ENCODE assay signal across 8 cellular contexts in genomic region chr22:30325065-30325720, GRCh38. TPM values are rescaled to one million over a fixed set of nuclear protein-coding genes. Genes with fewer than 3 reads are reported as not detected.
DNase-seq lines count a peak whose midpoint lies in the region; ATAC-seq and TF ChIP-seq lines count a peak whose summit lies in the region.

No MANE protein-coding gene starts in this region.

- H3K36me3 ChIP-seq in A673 (ENCODE audit: insufficient read depth, low read length, poor library complexity, severe bottlenecking) (no peaks in the 10 kb centered on the region), stomach (peaks cover 9 to 20% (median 11%) of the 10 kb centered on the region in 4 donors)

- WGBS in stomach, 5 donors: 38 to 47% (median 39%) methylated on average over 5 of the region's 5 CpGs

- no peaks in the 10 kb centered on the region for H3K9me3 ChIP-seq in A673 (ENCODE audit: low read depth, low read length, poor library complexity, severe bottlenecking)
- no peaks in the 10 kb centered on the region for H3K9me3 ChIP-seq in stomach

- peak overlapping the region; percentile 86 for H3K27ac Mint-ChIP-seq in HFFc6

- no peaks in the 10 kb centered on the region; the same call in 1 of the 2 replicates for H3K27me3 Mint-ChIP-seq in HFFc6 (ENCODE audit: insufficient read depth)

- peaks cover 23% of the 10 kb centered on the region for H3K4me1 ChIP-seq in A673 (ENCODE audit: insufficient read depth, low read length, poor library complexity, severe bottlenecking)
- peaks cover 51 to 79% (median 66%) of the 10 kb centered on the region in 4 donors for H3K4me1 ChIP-seq in stomach

- POLR2A ChIA-PET in A673 (lab: Charles Lee; ENCODE audit: low non-redundant PET): no interaction called here

- H3K36me3 Mint-ChIP-seq in HFFc6 (ENCODE audit: low read depth): peaks cover 10% of the 10 kb centered on the region

- H3K4me3 Mint-ChIP-seq in HFFc6: peak overlapping the region; percentile 87

- no peak for ATAC-seq in HG02759 (IDR thresholded peaks at IDR 0.05; ENCODE audit: unreplicated experiment)
- ATAC-seq in GM21381 (IDR thresholded peaks at IDR 0.05; ENCODE audit: unreplicated experiment): no peak

- peaks cover 41% of the 10 kb centered on the region for H3K4me1 Mint-ChIP-seq in HFFc6 (ENCODE audit: low read depth)

- H3K9me3 Mint-ChIP-seq in HFFc6: no peaks in the 10 kb centered on the region

- H3K27ac ChIP-seq in A673 (ENCODE audit: low read depth, low read length, poor library complexity, severe bottlenecking): peak overlapping the region; percentile 35
- H3K27ac ChIP-seq in stomach: peak overlapping the region; percentile 26 to 94 (median 91)

- peak overlapping the region; percentile 80 for H3K4me3 ChIP-seq in A673 (ENCODE audit: low read depth, low read length, poor library complexity, severe bottlenecking)
- H3K4me3 ChIP-seq in stomach: peak overlapping the region; percentile 96 to 98 (median 96)

- no peaks in the 10 kb centered on the region for H3K27me3 ChIP-seq in A673 (replicated peaks; ENCODE audit: insufficient read depth, low read depth, low read length, poor library complexity)
- no peaks in the 10 kb centered on the region for H3K27me3 ChIP-seq in stomach

- TF ChIP-seq POLR2A in stomach (IDR thresholded peaks at IDR 0.05): no peak

- peak; percentile 73 for DNase-seq in A673 (ENCODE audit: low spot score)
- DNase-seq in HFFc6: peak; percentile 81
- DNase-seq in amniotic stem cell (lab: John Stamatoyannopoulos, UW): peak; percentile 68
- peak; percentile 92 for DNase-seq in iris pigment epithelial cell (ENCODE audit: low read depth)
- DNase-seq in stomach: peak; percentile 48
- no peak for DNase-seq in DMS114 treated with DMSO at 0.1 percent for 48 hours (lab: John Stamatoyannopoulos, UW; ENCODE audit: unreplicated experiment)

- CTCF ChIA-PET in A673 (lab: Charles Lee): no interaction called here

- no TSS peak for BruUV-seq in A673 (replicated peaks; lab: Mats Ljungman, UMichigan)

- TF ChIP-seq CTCF in A673 (conservative IDR thresholded peaks at IDR 0.05; ENCODE audit: low read depth, low read length): no peak
- no peak for TF ChIP-seq CTCF in HFFc6 (IDR thresholded peaks at IDR 0.05)
- no peak for TF ChIP-seq CTCF in stomach (IDR thresholded peaks at IDR 0.05)

- intact Hi-C loops in A673 (cut with micrococcal nuclease; ENCODE audit: unreplicated experiment) (no loop called here), stomach (cut with DNase I; ENCODE audit: low total_unique reads) (no loop called here)

- TF ChIP-seq EP300 in stomach (IDR thresholded peaks at IDR 0.05): no peak

RNA-seq across cellular contexts. Expression of gene TBC1D10A, which starts 1.5 kb away (rescaled TPM):
- 8.4 and 10.6 TPM in 2 replicates for total RNA-seq in A673 (2021)
- 10 to 100 TPM; 15.6 to 20.6 (median 16.7) TPM for total RNA-seq in HFFc6 (2021; fragmentation: NEBNext Ultra II Directional; extraction: Animal tissue kit (Norgen Biotek cat#: 25700))
- 10 to 100 TPM in 3 of 5 donors, 1 to 10 TPM in 2; 2.2 to 23.2 (median 16.3) TPM for total RNA-seq in stomach
- 10 to 100 TPM; 14.2 to 24.5 (median 20.3) TPM for polyA plus RNA-seq in stomach

RNA-seq across cellular contexts. Expression of gene SF3A1, which starts 31.5 kb away (rescaled TPM):
- total RNA-seq in A673 (2021) (346 and 366 TPM in 2 replicates), stomach (100 to 1,000 TPM in 1 of 5 donors, 10 to 100 TPM in 4; 30.3 to 316 (median 38.8) TPM)
- 100 to 1,000 TPM; 166 to 197 (median 181) TPM for total RNA-seq in HFFc6 (2021; fragmentation: NEBNext Ultra II Directional; extraction: Animal tissue kit (Norgen Biotek cat#: 25700))
- 10 to 100 TPM; 13.6 to 15.6 (median 15.0) TPM for polyA plus RNA-seq in stomach

RNA-seq across cellular contexts. Expression of gene CCDC157, which starts 31.6 kb away (rescaled TPM):
- 5.7 and 6.0 TPM in 2 replicates for total RNA-seq in A673 (2021)
- 1 to 10 TPM; 1.4 to 1.6 (median 1.5) TPM for total RNA-seq in HFFc6 (2021; fragmentation: NEBNext Ultra II Directional; extraction: Animal tissue kit (Norgen Biotek cat#: 25700))
- total RNA-seq in stomach: 1 to 10 TPM in 3 of 5 donors, under 1 TPM in 1, not detected in 1; 0.73 to 9.0 (median 3.0) TPM
- 1 to 10 TPM; 1.7 to 3.7 (median 1.9) TPM for polyA plus RNA-seq in stomach

RNA-seq across cellular contexts. Expression of gene CASTOR1, which starts 35.9 kb away (rescaled TPM):
- 2.0 and 5.5 TPM in 2 replicates for total RNA-seq in A673 (2021)
- total RNA-seq in HFFc6 (2021; fragmentation: NEBNext Ultra II Directional; extraction: Animal tissue kit (Norgen Biotek cat#: 25700)): 1 to 10 TPM; 4.5 to 8.1 (median 5.7) TPM
- 10 to 100 TPM in 1 of 5 donors, 1 to 10 TPM in 4; 1.2 to 57.8 (median 3.7) TPM for total RNA-seq in stomach
- polyA plus RNA-seq in stomach: 10 to 100 TPM in 1 of 3 donors, 1 to 10 TPM in 2; 6.6 to 17.0 (median 7.3) TPM

RNA-seq across cellular contexts. Expression of gene OSM, which starts 58.5 kb away (rescaled TPM):
- total RNA-seq in A673 (2021) (not detected in 2 replicates), stomach (1 to 10 TPM in 1 of 5 donors, not detected in 4; 1.3 TPM)
- total RNA-seq in HFFc6 (2021; fragmentation: NEBNext Ultra II Directional; extraction: Animal tissue kit (Norgen Biotek cat#: 25700)): not detected
- polyA plus RNA-seq in stomach: 10 to 100 TPM in 1 of 3 donors, 1 to 10 TPM in 1, under 1 TPM in 1; 0.33 to 22.7 (median 1.1) TPM
